In genomic region chr6:112639436-112639835, GRCh38 we compare ENCODE assay signal across 17 cellular contexts.
DNase-seq lines count a peak whose midpoint lies in the region; ATAC-seq and TF ChIP-seq lines count a peak whose summit lies in the region.
"Had no signal": no experiment of that assay in that cellular context is flagged by ENCODE, and none has a peak within 500 bp of the region (broad histone marks: within the 10 kb centered on the region; RNA-seq: fewer than 3 reads in every experiment).

No MANE protein-coding gene starts in this region.

- TF ChIP-seq POLR2A in sigmoid colon (IDR thresholded peaks at IDR 0.05) = no peak

- H3K9me3 ChIP-seq in mesenchymal stem cell (ENCODE audit: control insufficient read depth, low read length) (no peaks in the 10 kb centered on the region), sigmoid colon (no peaks in the 10 kb centered on the region), MM.1S (replicated peaks; ENCODE audit: insufficient read depth, low read length) (no peaks in the 10 kb centered on the region)
- H3K9me3 ChIP-seq: tibial artery had no signal

- no peak overlapping the region for H3K18ac ChIP-seq in mesenchymal stem cell (ENCODE audit: low read depth in 1 of 2, low read length in 2 of 2)

- H2AFZ ChIP-seq in mesenchymal stem cell (ENCODE audit: low read depth, low read length) (no peak overlapping the region), MM.1S (ENCODE audit: low read length) (no peak overlapping the region)

- intact Hi-C loops in sigmoid colon (cut with DNase I) = no loop called here

- no peaks in the 10 kb centered on the region for H3K79me1 ChIP-seq in mesenchymal stem cell (replicated peaks; ENCODE audit: low read length, poor library complexity, severe bottlenecking)

- H4K8ac ChIP-seq in mesenchymal stem cell (ENCODE audit: low read length) = no peak overlapping the region

- no peaks in the 10 kb centered on the region for H3K79me2 ChIP-seq in MM.1S (ENCODE audit: low read length)

- no peak overlapping the region for H3K27ac ChIP-seq in mesenchymal stem cell (ENCODE audit: low read length, poor library complexity, severe bottlenecking)
- no peak overlapping the region for H3K27ac ChIP-seq in sigmoid colon
- H3K27ac ChIP-seq in MM.1S (ENCODE audit: low read length) = no peak overlapping the region
- H3K27ac ChIP-seq: tibial artery had no signal

- peak; percentile 48 for ATAC-seq in HG03159 (IDR thresholded peaks at IDR 0.05; ENCODE audit: unreplicated experiment)
- ATAC-seq: naive thymus-derived CD4-positive, alpha-beta T cell; T-cell had no signal

- DNase-seq in EH (ENCODE audit: low read depth) = peak; percentile 87
- peak; percentile 84 for DNase-seq in astrocyte of the spinal cord (ENCODE audit: low read depth, low spot score)
- DNase-seq in mesenchymal stem cell = peak; percentile 32
- no peak for DNase-seq in SW480 (ENCODE audit: low spot score)
- no peak for DNase-seq in germinal center (ENCODE audit: low spot score)
- DNase-seq in sigmoid colon = no peak
- DNase-seq in MM.1S = no peak
- DNase-seq: activated naive CD4-positive, alpha-beta T cell treated with anti-CD3 and anti-CD28 coated beads, Interleukin-2, amount 10 ng/mL, durations not matched to agents 7 days and 5 days; DND-41; naive thymus-derived CD4-positive, alpha-beta T cell; NCI-H1105 treated with DMSO at 0.1 percent for 48 hours; NCI-H2227 treated with DMSO at 0.1 percent for 48 hours; stimulated activated CD4-positive, alpha-beta T cell treated with anti-CD3 and anti-CD28 coated beads, Interleukin-2, amount 100 ng/mL, for 24 hours; stimulated activated CD8-positive, alpha-beta memory T cell treated with anti-CD3 and anti-CD28 coated beads, Interleukin-4, amount 100 ng/mL, for 48 hours; T-cell; tibial artery had no signal

- no peak overlapping the region for H2BK120ac ChIP-seq in mesenchymal stem cell (ENCODE audit: low read depth, low read length)

- no peak for TF ChIP-seq EP300 in sigmoid colon (IDR thresholded peaks at IDR 0.05)

- H2BK12ac ChIP-seq in mesenchymal stem cell (ENCODE audit: low read length in 2 of 2) = no peak overlapping the region

- H3K4me1 ChIP-seq in mesenchymal stem cell (ENCODE audit: control insufficient read depth, insufficient read depth, low read depth, low read length) = peaks cover 2% of the 10 kb centered on the region
- no peaks in the 10 kb centered on the region for H3K4me1 ChIP-seq in sigmoid colon
- H3K4me1 ChIP-seq in MM.1S (ENCODE audit: low read length) = no peaks in the 10 kb centered on the region

- H3K9ac ChIP-seq in mesenchymal stem cell (ENCODE audit: low read length) = no peak overlapping the region
- H3K9ac ChIP-seq in MM.1S (ENCODE audit: low read length) = no peak overlapping the region

- H2BK15ac ChIP-seq in mesenchymal stem cell (ENCODE audit: low read depth, poor library complexity, severe bottlenecking) = no peak overlapping the region

- H2AK5ac ChIP-seq in mesenchymal stem cell (ENCODE audit: low read length, severe bottlenecking) = no peak overlapping the region

- H3K9me2 ChIP-seq in MM.1S (replicated peaks; ENCODE audit: insufficient read depth, low read length) = no peaks in the 10 kb centered on the region

- no peaks in the 10 kb centered on the region for H3F3A ChIP-seq in MM.1S (ENCODE audit: insufficient read depth, low read length)

- no peaks in the 10 kb centered on the region for H3K36me3 ChIP-seq in mesenchymal stem cell (ENCODE audit: control insufficient read depth in 1 of 2, insufficient read depth in 2 of 2, low read depth in 1 of 2, low read length in 2 of 2)
- no peaks in the 10 kb centered on the region for H3K36me3 ChIP-seq in sigmoid colon
- no peaks in the 10 kb centered on the region for H3K36me3 ChIP-seq in MM.1S (replicated peaks; ENCODE audit: insufficient read depth, low read length)
- H3K36me3 ChIP-seq: tibial artery had no signal

- H2BK5ac ChIP-seq in mesenchymal stem cell (ENCODE audit: low read depth, low read length, poor library complexity, severe bottlenecking) = no peak overlapping the region

- H3K4me3 ChIP-seq in astrocyte of the spinal cord (ENCODE audit: low read depth, low read length) (no peak overlapping the region), mesenchymal stem cell (ENCODE audit: insufficient read depth in 1 of 2, low read depth in 1 of 2, low read length in 2 of 2) (no peak overlapping the region), sigmoid colon (no peak overlapping the region), MM.1S (ENCODE audit: low read length) (no peak overlapping the region)
- H3K4me3 ChIP-seq: tibial artery had no signal

- no peak overlapping the region for H4K91ac ChIP-seq in mesenchymal stem cell (ENCODE audit: low read length)

- no peaks in the 10 kb centered on the region for H3K27me3 ChIP-seq in mesenchymal stem cell (ENCODE audit: control insufficient read depth in 1 of 2, insufficient read depth in 1 of 2, low read length in 2 of 2)
- no peaks in the 10 kb centered on the region for H3K27me3 ChIP-seq in sigmoid colon
- no peaks in the 10 kb centered on the region for H3K27me3 ChIP-seq in MM.1S (replicated peaks; ENCODE audit: insufficient read depth, low read length)
- H3K27me3 ChIP-seq: tibial artery had no signal

- no peaks in the 10 kb centered on the region for H4K20me1 ChIP-seq in MM.1S (ENCODE audit: insufficient read depth, low read length)

- in situ Hi-C loops in astrocyte of the spinal cord (cut with HindIII; ENCODE audit: low sequenced_read_pairs) = no loop called here

- H3K4me2 ChIP-seq in mesenchymal stem cell (ENCODE audit: low read length, poor library complexity, severe bottlenecking) (no peak overlapping the region), MM.1S (ENCODE audit: low read depth, low read length) (no peak overlapping the region)

- TF ChIP-seq CTCF in astrocyte of the spinal cord (IDR thresholded peaks at IDR 0.05; ENCODE audit: low read depth, low read length) (no peak), sigmoid colon (IDR thresholded peaks at IDR 0.05) (no peak), MM.1S (IDR thresholded peaks at IDR 0.05; ENCODE audit: low read length) (no peak)

- no peak overlapping the region for H3K23ac ChIP-seq in mesenchymal stem cell (ENCODE audit: low read length in 2 of 2)

- H3K4ac ChIP-seq in mesenchymal stem cell (ENCODE audit: low read depth in 1 of 2, low read length in 2 of 2) = no peak overlapping the region

- no peak overlapping the region for H3K14ac ChIP-seq in mesenchymal stem cell (ENCODE audit: low read length in 2 of 2)

Comparison
In these comparisons a context has a peak if more than half of its experiments do, and no peak if none do; other contexts are left out.
1. DNase-seq: peak in EH (single experiment), astrocyte of the spinal cord (single experiment) and mesenchymal stem cell (single experiment); none in SW480 (single experiment), germinal center (single experiment), sigmoid colon (single experiment) and MM.1S (single experiment).